ENCODE assay signal across 9 cellular contexts in genomic region chr2:137963535-137964065, GRCh38. TPM values are rescaled to one million over a fixed set of nuclear protein-coding genes. Genes with fewer than 3 reads are reported as not detected.
A peak's percentile ranks its signal among the peaks of the same experiment; 100 is the strongest.
DNase-seq lines count a peak whose midpoint lies in the region; ATAC-seq, FAIRE-seq and TF ChIP-seq lines count a peak whose summit lies in the region.
"Had no signal": no experiment of that assay in that cellular context is flagged by ENCODE, and none has a peak within 500 bp of the region (broad histone marks: within the 10 kb centered on the region; RNA-seq: fewer than 3 reads in every experiment).

No MANE protein-coding gene starts in this region.

- dilution Hi-C loops in keratinocyte (cut with MboI; ENCODE audit: extremely low pct_ligation_motif_present, low sequenced_read_pairs): no loop called here

- H3K4me3 Mint-ChIP-seq in activated naive CD8-positive, alpha-beta T cell treated with anti-CD3 and anti-CD28 coated beads for 36 hours: no peak overlapping the region
- H3K4me3 Mint-ChIP-seq: activated T-cell treated with anti-CD3 and anti-CD28 coated beads, Interleukin-2, amount 50 U/mL, for 24 hours had no signal

- intact Hi-C loops in body of pancreas (cut with DNase I): no loop called here
- intact Hi-C loops in sigmoid colon (cut with DNase I): no loop called here

- H3K27ac Mint-ChIP-seq in activated naive CD8-positive, alpha-beta T cell treated with anti-CD3 and anti-CD28 coated beads for 36 hours: no peak overlapping the region
- H3K27ac Mint-ChIP-seq: activated T-cell treated with anti-CD3 and anti-CD28 coated beads, Interleukin-2, amount 50 U/mL, for 24 hours had no signal

- H4K20me1 ChIP-seq in keratinocyte (ENCODE audit: control insufficient read depth, extremely low read depth, insufficient read depth, low read length): no peaks in the 10 kb centered on the region

- no peaks in the 10 kb centered on the region for H3K36me3 Mint-ChIP-seq in activated naive CD8-positive, alpha-beta T cell treated with anti-CD3 and anti-CD28 coated beads for 36 hours

- DNase-seq in body of pancreas (no peak), keratinocyte (ENCODE audit: low read depth, low spot score) (no peak), sigmoid colon (no peak), KG1 (lab: John Stamatoyannopoulos, UW) (no peak), NK-92 (lab: John Stamatoyannopoulos, UW; ENCODE audit: unreplicated experiment) (no peak)
- no peak for DNase-seq in activated naive CD8-positive, alpha-beta T cell treated with anti-CD3 and anti-CD28 coated beads for 36 hours
- DNase-seq: activated T-cell treated with anti-CD3 and anti-CD28 coated beads, Interleukin-2, amount 50 U/mL, for 24 hours had no signal

- no peak for TF ChIP-seq EP300 in sigmoid colon (IDR thresholded peaks at IDR 0.05)

- no peaks in the 10 kb centered on the region for H3K9me1 ChIP-seq in keratinocyte (ENCODE audit: control insufficient read depth, extremely low read depth, insufficient read depth, low read length)

- H3K27ac ChIP-seq in body of pancreas (peak overlapping the region; percentile 87 to 92 (median 90)), keratinocyte (ENCODE audit: control insufficient read depth, insufficient read depth, low read length) (peak overlapping the region; percentile 29), sigmoid colon (peak overlapping the region; percentile 72 to 79 (median 76))

- H3K4me1 Mint-ChIP-seq in activated naive CD8-positive, alpha-beta T cell treated with anti-CD3 and anti-CD28 coated beads for 36 hours: no peaks in the 10 kb centered on the region

- H3K9me3 ChIP-seq in ES-I3 (ENCODE audit: control insufficient read depth, insufficient read depth, low read length) (no peaks in the 10 kb centered on the region), body of pancreas (no peaks in the 10 kb centered on the region), keratinocyte (ENCODE audit: control insufficient read depth, low read depth, low read length) (no peaks in the 10 kb centered on the region), sigmoid colon (no peaks in the 10 kb centered on the region)

- peak overlapping the region; percentile 83 for H3K4me2 ChIP-seq in keratinocyte (ENCODE audit: control insufficient read depth, extremely low read depth, insufficient read depth, low read depth, low read length)

- 44 to 57% methylated on average over 9 of the region's 9 CpGs for WGBS in body of pancreas, 2 donors
- 18 to 60% methylated on average over 9 of the region's 9 CpGs for WGBS in sigmoid colon, 2 donors

- no peaks in the 10 kb centered on the region for H3K9me3 Mint-ChIP-seq in activated naive CD8-positive, alpha-beta T cell treated with anti-CD3 and anti-CD28 coated beads for 36 hours
- H3K9me3 Mint-ChIP-seq: activated T-cell treated with anti-CD3 and anti-CD28 coated beads, Interleukin-2, amount 50 U/mL, for 24 hours had no signal

- FAIRE-seq in keratinocyte (lab: Jason Lieb, UNC): no peak

- no peaks in the 10 kb centered on the region for H3K36me3 ChIP-seq in ES-I3 (ENCODE audit: insufficient read depth, low read length)
- H3K36me3 ChIP-seq in body of pancreas (replicated peaks in 1 of 2; ENCODE audit: insufficient read depth in 1 of 2, low read depth in 2 of 2): no peaks in the 10 kb centered on the region
- H3K36me3 ChIP-seq in keratinocyte (ENCODE audit: control insufficient read depth in 2 of 2, extremely low read depth in 1 of 2, insufficient read depth in 2 of 2, low read length in 2 of 2): no peaks in the 10 kb centered on the region
- H3K36me3 ChIP-seq in sigmoid colon: no peaks in the 10 kb centered on the region

- H2AFZ ChIP-seq in keratinocyte (ENCODE audit: control insufficient read depth, low read length): peak overlapping the region; percentile 98

- H3K27me3 ChIP-seq in body of pancreas (no peaks in the 10 kb centered on the region), keratinocyte (ENCODE audit: control insufficient read depth, extremely low read depth, insufficient read depth, low read length) (no peaks in the 10 kb centered on the region), sigmoid colon (no peaks in the 10 kb centered on the region)

- TF ChIP-seq CTCF in body of pancreas (IDR thresholded peaks at IDR 0.05) (no peak), keratinocyte (optimal IDR thresholded peaks at IDR 0.05 in 1 of 3, IDR thresholded peaks at IDR 0.05 in 1 of 3, conservative IDR thresholded peaks at IDR 0.05 in 1 of 3; ENCODE audit: extremely low read depth in 1 of 3, insufficient read depth in 2 of 3, low read length in 3 of 3) (no peak), sigmoid colon (IDR thresholded peaks at IDR 0.05) (no peak)

- H3K79me2 ChIP-seq in keratinocyte (ENCODE audit: control insufficient read depth, insufficient read depth, low read length): no peaks in the 10 kb centered on the region

- TF ChIP-seq POLR2A in body of pancreas (IDR thresholded peaks at IDR 0.05) (no peak), sigmoid colon (IDR thresholded peaks at IDR 0.05) (no peak)

- H3K4me3 ChIP-seq in body of pancreas (no peak overlapping the region), keratinocyte (ENCODE audit: control insufficient read depth in 2 of 3, extremely low read depth in 1 of 3, insufficient read depth in 2 of 3, low read depth in 1 of 3, low read length in 3 of 3) (peak overlapping the region in 2 of 3 experiments; percentile 47 to 72), sigmoid colon (peak overlapping the region in 3 of 4 donors; percentile 50 to 55 (median 50))

- H3K4me1 ChIP-seq in ES-I3 (ENCODE audit: insufficient read depth, low read length): peaks cover 9% of the 10 kb centered on the region; the same call in 1 of the 2 replicates
- peaks cover 24% of the 10 kb centered on the region for H3K4me1 ChIP-seq in body of pancreas
- H3K4me1 ChIP-seq in keratinocyte (ENCODE audit: control insufficient read depth, extremely low read depth, insufficient read depth, low read length): peaks cover 9% of the 10 kb centered on the region
- peaks cover 0 to 18% (median 6%) of the 10 kb centered on the region in 4 donors for H3K4me1 ChIP-seq in sigmoid colon

- H3K27me3 Mint-ChIP-seq in activated naive CD8-positive, alpha-beta T cell treated with anti-CD3 and anti-CD28 coated beads for 36 hours: peaks cover 8% of the 10 kb centered on the region
- H3K27me3 Mint-ChIP-seq: activated T-cell treated with anti-CD3 and anti-CD28 coated beads, Interleukin-2, amount 50 U/mL, for 24 hours had no signal

- ATAC-seq in body of pancreas: no peak
- no peak for ATAC-seq in HG03139 (IDR thresholded peaks at IDR 0.05; ENCODE audit: unreplicated experiment)

- H3K9ac ChIP-seq in ES-I3 (ENCODE audit: low read depth, low read length): peak overlapping the region; percentile 75
- peak overlapping the region; percentile 72 for H3K9ac ChIP-seq in keratinocyte (ENCODE audit: control insufficient read depth, extremely low read depth, insufficient read depth, low read length)

RNA-seq across cellular contexts. Expression of gene HNMT, which starts 0.7 kb away (rescaled TPM):
- total RNA-seq in body of pancreas: 10 to 100 TPM; 37.2 to 52.1 TPM
- polyA plus RNA-seq in keratinocyte: 5.4 to 7.4 TPM (median 6.8 TPM) in 3 replicates
- polyA plus RNA-seq in keratinocyte (2011; ENCODE audit: low read depth): 1.3 TPM
- polyA plus RNA-seq in keratinocyte (2011; cell fraction: cytosol; rRNA removed): 5.0 and 9.1 TPM in 2 replicates
- polyA plus RNA-seq in keratinocyte (2011; cell fraction: nucleus; rRNA removed): 4.7 and 5.8 TPM in 2 replicates
- polyA plus RNA-seq in keratinocyte (2012; ENCODE audit: low replicate concordance): 0.66 and 7.2 TPM in 2 replicates
- 2.0 to 5.1 TPM in 2 of 3 replicates, not detected in the other for polyA minus RNA-seq in keratinocyte
- 4.2 TPM for polyA minus RNA-seq in keratinocyte (2011; cell fraction: cytosol; rRNA and poly(A)+ RNA removed)
- 1.6 and 4.3 TPM in 2 replicates for polyA minus RNA-seq in keratinocyte (2011; cell fraction: nucleus; rRNA and poly(A)+ RNA removed)
- total RNA-seq in sigmoid colon: 10 to 100 TPM; 29.9 to 62.4 (median 50.2) TPM
- 100 to 1,000 TPM in 2 of 3 donors, 10 to 100 TPM in 1; 47.6 to 124 (median 118) TPM for polyA plus RNA-seq in sigmoid colon
- total RNA-seq in activated naive CD8-positive, alpha-beta T cell treated with anti-CD3 and anti-CD28 coated beads for 36 hours: not detected

Comparison
In these comparisons a context has a peak if more than half of its experiments do, and no peak if none do; other contexts are left out.
1. H3K27ac ChIP-seq: peak in every context shown above with its lines; median percentile 90 in body of pancreas; 76 in sigmoid colon; 29 in keratinocyte.
2. H3K4me3 ChIP-seq: peak in keratinocyte (2 of 3) and sigmoid colon (3 of 4); none in body of pancreas (0 of 2).
3. RNA of gene HNMT, which starts 0.7 kb away (total RNA-seq): 29.9 to 62.4 TPM in sigmoid colon and 37.2 to 52.1 TPM in body of pancreas; not detected in activated naive CD8-positive, alpha-beta T cell treated with anti-CD3 and anti-CD28 coated beads for 36 hours; every median in the first group is over 10 times any median in the second.